16 cellular contexts compared by ENCODE assay signal in genomic region chr1:63612564-63612963, GRCh38. TPM values are rescaled to one million over a fixed set of nuclear protein-coding genes. Genes with fewer than 3 reads are reported as not detected.
A peak's percentile ranks its signal among the peaks of the same experiment; 100 is the strongest.
DNase-seq lines count a peak whose midpoint lies in the region; ATAC-seq, FAIRE-seq and TF ChIP-seq lines count a peak whose summit lies in the region.
"Had no signal": no experiment of that assay in that cellular context is flagged by ENCODE, and none has a peak within 500 bp of the region (broad histone marks: within the 10 kb centered on the region; RNA-seq: fewer than 3 reads in every experiment).

No MANE protein-coding gene starts in this region.

- BruUV-seq in HepG2 (replicated peaks; lab: Mats Ljungman, UMichigan): no TSS peak

- POLR2A ChIA-PET in HepG2 (lab: Yijun Ruan, JAX): no interaction called here

- TF ChIP-seq CTCF in right atrium auricular region (IDR thresholded peaks at IDR 0.05): no peak
- TF ChIP-seq CTCF in breast epithelium (IDR thresholded peaks at IDR 0.05): no peak
- TF ChIP-seq CTCF in HepG2 (CRISPR knock-in tag; IDR thresholded peaks at IDR 0.05): no peak
- TF ChIP-seq CTCF in upper lobe of left lung (IDR thresholded peaks at IDR 0.05): no peak
- TF ChIP-seq CTCF in testis (IDR thresholded peaks at IDR 0.05): no peak
- TF ChIP-seq CTCF in GM20000 (IDR thresholded peaks at IDR 0.05; ENCODE audit: extremely low read depth, missing control alignments): no peak

- H3K4me2 ChIP-seq in HepG2 (ENCODE audit: low read depth, low read length): no peak overlapping the region
- H3K4me2 ChIP-seq: A549 had no signal

- ATAC-seq in Right ventricle myocardium superior (ENCODE audit: poor library complexity): peak; percentile 15
- ATAC-seq in HepG2: no peak
- ATAC-seq in upper lobe of left lung (ENCODE audit: low FRiP score in 2 of 2): no peak
- ATAC-seq: A549; effector memory CD8-positive, alpha-beta T cell; gastroesophageal sphincter; stimulated activated naive CD8-positive, alpha-beta T cell treated with anti-CD3 and anti-CD28 coated beads, Interleukin-15, Interleukin-2, amounts not matched to agents 100 U/mL and 50 U/mL, for 24 hours had no signal

- peaks cover 0 to 10% of the 10 kb centered on the region in 2 donors for H3K4me1 ChIP-seq in right atrium auricular region
- no peaks in the 10 kb centered on the region for H3K4me1 ChIP-seq in breast epithelium
- peaks cover 69% of the 10 kb centered on the region for H3K4me1 ChIP-seq in HepG2 (ENCODE audit: insufficient read depth, low read length)
- H3K4me1 ChIP-seq in upper lobe of left lung: peaks cover 2 to 30% (median 18%) of the 10 kb centered on the region in 4 donors
- H3K4me1 ChIP-seq in testis: peaks cover 3% of the 10 kb centered on the region
- H3K4me1 ChIP-seq: gastroesophageal sphincter had no signal

- in situ Hi-C loops in HepG2 (cut with HindIII; ENCODE audit: extremely low pct_ligation_motif_present, low pct_unique_long_range_greater_than_20kb): loop anchor here (25.0 kb wide), 1 partner anchor 300 kb away; no protein-coding TSS in a partner anchor

- no peak for TF ChIP-seq POLR2A in breast epithelium (IDR thresholded peaks at IDR 0.05)
- TF ChIP-seq POLR2A in HepG2 (IDR thresholded peaks at IDR 0.05; ENCODE audit: insufficient read depth in 1 of 2, low read depth in 2 of 2, low read length in 2 of 2): no peak
- TF ChIP-seq POLR2A in upper lobe of left lung (IDR thresholded peaks at IDR 0.05): no peak
- TF ChIP-seq POLR2A in testis (IDR thresholded peaks at IDR 0.05): no peak

- no peak overlapping the region for H3K27ac ChIP-seq in right atrium auricular region
- H3K27ac ChIP-seq in breast epithelium: peak overlapping the region; percentile 63 to 65
- H3K27ac ChIP-seq in HepG2 (ENCODE audit: extremely low read length, insufficient read depth, low read length): peak overlapping the region; percentile 15
- peak overlapping the region; percentile 48 to 67 (median 58) for H3K27ac ChIP-seq in upper lobe of left lung
- H3K27ac ChIP-seq in testis: no peak overlapping the region
- H3K27ac ChIP-seq: A549, gastroesophageal sphincter had no signal

- H4K20me1 ChIP-seq in HepG2 (ENCODE audit: insufficient read depth, low read length): peaks cover 6% of the 10 kb centered on the region; the same call in 1 of the 2 replicates

- intact Hi-C loops in Right ventricle myocardium superior (cut with DNase I): no loop called here
- intact Hi-C loops in breast epithelium (cut with DNase I; ENCODE audit: low total_unique reads): no loop called here
- intact Hi-C loops in HepG2 (cut with micrococcal nuclease; ENCODE audit: unreplicated experiment): loop anchor here (10.0 kb wide), 1 partner anchor 62 kb away; no protein-coding TSS in a partner anchor
- intact Hi-C loops in testis (cut with DNase I; ENCODE audit: low total_unique reads): no loop called here

- DNase-seq in Right ventricle myocardium superior: no peak
- DNase-seq in right atrium auricular region (ENCODE audit: low spot score): no peak
- peak in 1 of 2 donors; percentile 31 for DNase-seq in breast epithelium (ENCODE audit: low spot score in 2 of 2)
- DNase-seq in HepG2 (ENCODE audit: low spot score): no peak
- DNase-seq in upper lobe of left lung: peak in 1 of 2 donors; percentile 67
- DNase-seq in SHP77 (lab: John Stamatoyannopoulos, UW): no peak
- no peak for DNase-seq in testis
- no peak for DNase-seq in GM20000 (ENCODE audit: low spot score)
- DNase-seq: CD4-positive, alpha-beta T cell; effector memory CD8-positive, alpha-beta T cell; H9; NCI-H146; NCI-H345; stimulated activated naive CD8-positive, alpha-beta T cell treated with anti-CD3 and anti-CD28 coated beads, Interleukin-15, Interleukin-2, amounts not matched to agents 100 U/mL and 50 U/mL, for 24 hours had no signal

- TF ChIP-seq EP300 in HepG2 (IDR thresholded peaks at IDR 0.05; ENCODE audit: low read depth in 2 of 2, low read length in 2 of 2) (no peak), HepG2 (CRISPR knock-in tag; IDR thresholded peaks at IDR 0.05; ENCODE audit: borderline replicate concordance) (no peak), upper lobe of left lung (IDR thresholded peaks at IDR 0.05) (no peak)

- H3K4me3 ChIP-seq in right atrium auricular region (no peak overlapping the region), breast epithelium (no peak overlapping the region), HepG2 (replicated peaks in 1 of 3; ENCODE audit: insufficient read depth in 1 of 3, low read depth in 2 of 3, low read length in 3 of 3) (no peak overlapping the region), upper lobe of left lung (no peak overlapping the region), testis (no peak overlapping the region)
- H3K4me3 ChIP-seq: A549, gastroesophageal sphincter had no signal

- H3K79me2 ChIP-seq in HepG2 (ENCODE audit: insufficient read depth, low read length): peaks cover 45% of the 10 kb centered on the region

- H3K36me3 ChIP-seq in right atrium auricular region (no peaks in the 10 kb centered on the region), breast epithelium (no peaks in the 10 kb centered on the region), HepG2 (replicated peaks in 1 of 2; ENCODE audit: control insufficient read depth in 1 of 2, insufficient read depth in 2 of 2, low read length in 2 of 2) (peaks cover 5 to 11% of the 10 kb centered on the region in 2 experiments; a peak in 3 of 5 replicates), upper lobe of left lung (no peaks in the 10 kb centered on the region), testis (ENCODE audit: low read depth, missing control alignments) (no peaks in the 10 kb centered on the region)
- H3K36me3 ChIP-seq: gastroesophageal sphincter had no signal

- TF ChIP-seq RAD21 in HepG2 (CRISPR knock-in tag; IDR thresholded peaks at IDR 0.05): no peak

- H3K9me3 ChIP-seq in right atrium auricular region (no peaks in the 10 kb centered on the region), breast epithelium (no peaks in the 10 kb centered on the region), HepG2 (ENCODE audit: low read length) (no peaks in the 10 kb centered on the region), upper lobe of left lung (no peaks in the 10 kb centered on the region), testis (no peaks in the 10 kb centered on the region)
- H3K9me3 ChIP-seq: A549, gastroesophageal sphincter had no signal

- no peak overlapping the region for H2AFZ ChIP-seq in HepG2 (ENCODE audit: low read length)

- WGBS in HepG2 (ENCODE audit: low lambda C conversion rate): 84% methylated on average over 4 of the region's 4 CpGs
- 62 to 63% methylated on average over 4 of the region's 4 CpGs for WGBS in upper lobe of left lung, 2 donors
- 76 to 85% methylated on average over 3 to 4 of the region's 4 CpGs for WGBS in testis, 2 donors

- CTCF ChIA-PET in HepG2 (lab: Yijun Ruan, JAX; ENCODE audit: low intra/inter-chr PET ratio, low total read pairs): no interaction called here

- H3K27me3 ChIP-seq in right atrium auricular region: no peaks in the 10 kb centered on the region
- H3K27me3 ChIP-seq in breast epithelium: no peaks in the 10 kb centered on the region
- H3K27me3 ChIP-seq in HepG2 (ENCODE audit: control insufficient read depth in 1 of 2, insufficient read depth in 2 of 2, low read length in 2 of 2): no peaks in the 10 kb centered on the region
- H3K27me3 ChIP-seq in upper lobe of left lung: no peaks in the 10 kb centered on the region
- H3K27me3 ChIP-seq in testis: no peaks in the 10 kb centered on the region
- H3K27me3 ChIP-seq: gastroesophageal sphincter had no signal

- FAIRE-seq in HepG2 (lab: Jason Lieb, UNC): no peak
- FAIRE-seq: A549 had no signal

- H3K9ac ChIP-seq in HepG2 (ENCODE audit: insufficient read depth, low read depth, low read length): no peak overlapping the region

TF ChIP-seq in HepG2, 621 proteins besides CTCF, POLR2A, EP300 and RAD21 (continues in another document):
- no peak for TF ChIP-seq PBX3 (CRISPR knock-in tag; IDR thresholded peaks at IDR 0.05; ENCODE audit: borderline replicate concordance)

RNA-seq across cellular contexts. Expression of gene PGM1, which starts 19.4 kb away (rescaled TPM):
- 283 TPM for total RNA-seq in Right ventricle myocardium superior
- total RNA-seq in right atrium auricular region: 100 to 1,000 TPM; 171 to 258 TPM
- 100 to 1,000 TPM in 1 of 3 donors, 10 to 100 TPM in 2; 59.0 to 130 (median 80.1) TPM for total RNA-seq in breast epithelium
- 105 and 122 TPM in 2 replicates for total RNA-seq in HepG2 (2016; rRNA removed; fragmentation: Illumina TruSeq; extraction: Trizol)
- total RNA-seq in HepG2 (2016; cell fraction: cytosol; rRNA removed; fragmentation: Illumina TruSeq; extraction: Trizol; ENCODE audit: low read depth): 59.3 and 60.5 TPM in 2 replicates
- total RNA-seq in HepG2 (2016; cell fraction: insoluble cytoplasmic fraction; rRNA removed; fragmentation: Illumina TruSeq; extraction: Trizol): 107 TPM in 2 replicates
- total RNA-seq in HepG2 (2016; cell fraction: membrane; rRNA removed; fragmentation: Illumina TruSeq; extraction: Trizol): 105 and 112 TPM in 2 replicates
- 52.5 and 58.8 TPM in 2 replicates for total RNA-seq in HepG2 (2016; cell fraction: nucleus; rRNA removed; fragmentation: Illumina TruSeq; extraction: Trizol)
- 49.2 and 51.6 TPM in 2 replicates for polyA plus RNA-seq in HepG2 (2011; rRNA removed)
- polyA plus RNA-seq in HepG2 (2011; cell fraction: cytosol; rRNA removed): 49.9 and 50.0 TPM in 2 replicates
- polyA plus RNA-seq in HepG2 (2011; cell fraction: nucleus; rRNA removed): 21.6 and 21.7 TPM in 2 replicates
- 99.6 and 140 TPM in 2 replicates for polyA plus RNA-seq in HepG2 (2012)
- polyA plus RNA-seq in HepG2 (2016; cell fraction: cytosol; fragmentation: Illumina TruSeq; extraction: Trizol; ENCODE audit: low read depth): 57.2 and 57.6 TPM in 2 replicates
- polyA plus RNA-seq in HepG2 (2016; cell fraction: insoluble cytoplasmic fraction; fragmentation: Illumina TruSeq; extraction: Trizol; ENCODE audit: low read depth): 89.8 and 107 TPM in 2 replicates
- polyA plus RNA-seq in HepG2 (2016; cell fraction: membrane; fragmentation: Illumina TruSeq; extraction: Trizol; ENCODE audit: low read depth): 68.6 and 74.3 TPM in 2 replicates
- 44.1 and 47.6 TPM in 2 replicates for polyA plus RNA-seq in HepG2 (2016; cell fraction: nucleus; fragmentation: Illumina TruSeq; extraction: Trizol; ENCODE audit: insufficient read depth, low read depth)
- 39.4 and 62.3 TPM in 2 replicates for polyA minus RNA-seq in HepG2 (2011; rRNA and poly(A)+ RNA removed; ENCODE audit: low replicate concordance)
- polyA minus RNA-seq in HepG2 (2011; cell fraction: cytosol; rRNA and poly(A)+ RNA removed): 49.2 and 52.4 TPM in 2 replicates
- 48.6 and 52.9 TPM in 2 replicates for polyA minus RNA-seq in HepG2 (2011; cell fraction: nucleus; rRNA and poly(A)+ RNA removed)
- total RNA-seq in upper lobe of left lung: 100 to 1,000 TPM in 1 of 6 donors, 10 to 100 TPM in 5; 25.1 to 101 (median 61.3) TPM
- total RNA-seq in testis: 10 to 100 TPM; 23.2 to 27.7 TPM
- 27.5 TPM for polyA plus RNA-seq in testis (ENCODE audit: insufficient read depth, low read depth, low replicate concordance)

Comparison
In these comparisons a context has a peak if more than half of its experiments do, and no peak if none do; other contexts are left out.
1. H3K27ac ChIP-seq: peak in breast epithelium (2 of 2), HepG2 (single experiment) and upper lobe of left lung (4 of 4); none in right atrium auricular region (0 of 2) and testis (0 of 2).